In genomic region chr18:24630346-24630880, GRCh38 we compare ENCODE assay signal across 19 cellular contexts.
"Had no signal": no experiment of that assay in that cellular context is flagged by ENCODE, and none has a peak within 500 bp of the region (broad histone marks: within the 10 kb centered on the region; RNA-seq: fewer than 3 reads in every experiment).

No MANE protein-coding gene starts in this region.

- H3K4me1 ChIP-seq: parathyroid adenoma, uterus had no signal

- H3K4me1 Mint-ChIP-seq: activated CD4-positive, alpha-beta memory T cell treated with anti-CD3 and anti-CD28 coated beads, Interleukin-2, amount 10 ng/mL, durations not matched to agents 7 days and 5 days; naive B cell; stimulated activated memory B cell treated with anti-CD40 and anti-IgM and Interleukin-4, amounts not matched to agents 10 μg/mL and 1 μg/mL and 100 μg/mL, for 72 hours had no signal

- H3K4me3 ChIP-seq: tibial artery, uterus had no signal

- H3K27ac Mint-ChIP-seq: activated CD4-positive, alpha-beta memory T cell treated with anti-CD3 and anti-CD28 coated beads, Interleukin-2, amount 10 ng/mL, durations not matched to agents 7 days and 5 days; activated naive CD4-positive, alpha-beta T cell treated with anti-CD3 and anti-CD28 coated beads, Interleukin-2, amount 50 U/mL, for 72 hours; naive B cell; stimulated activated memory B cell treated with anti-CD40 and anti-IgM and Interleukin-4, amounts not matched to agents 10 μg/mL and 1 μg/mL and 100 μg/mL, for 72 hours had no signal

- H3K27me3 ChIP-seq: tibial artery, uterus had no signal

- H3K9me3 Mint-ChIP-seq: activated CD4-positive, alpha-beta memory T cell treated with anti-CD3 and anti-CD28 coated beads, Interleukin-2, amount 10 ng/mL, durations not matched to agents 7 days and 5 days; activated naive CD4-positive, alpha-beta T cell treated with anti-CD3 and anti-CD28 coated beads, Interleukin-2, amount 50 U/mL, for 72 hours; naive B cell; stimulated activated memory B cell treated with anti-CD40 and anti-IgM and Interleukin-4, amounts not matched to agents 10 μg/mL and 1 μg/mL and 100 μg/mL, for 72 hours had no signal

- H3K36me3 ChIP-seq: left ventricle myocardium inferior, tibial artery, uterus had no signal

- H3K79me2 ChIP-seq: parathyroid adenoma had no signal

- ATAC-seq: activated naive CD4-positive, alpha-beta T cell treated with anti-CD3 and anti-CD28 coated beads, Interleukin-2, amount 50 U/mL, for 72 hours; stimulated activated memory B cell treated with anti-CD40 and anti-IgM and Interleukin-4, amounts not matched to agents 10 μg/mL and 1 μg/mL and 100 μg/mL, for 72 hours had no signal

- H3K4me3 Mint-ChIP-seq: activated CD4-positive, alpha-beta memory T cell treated with anti-CD3 and anti-CD28 coated beads, Interleukin-2, amount 10 ng/mL, durations not matched to agents 7 days and 5 days; naive B cell; stimulated activated memory B cell treated with anti-CD40 and anti-IgM and Interleukin-4, amounts not matched to agents 10 μg/mL and 1 μg/mL and 100 μg/mL, for 72 hours had no signal

- H3K27ac ChIP-seq: left ventricle myocardium inferior, parathyroid adenoma, tibial artery, uterus had no signal

- H2AFZ ChIP-seq: parathyroid adenoma had no signal

- H3K36me3 Mint-ChIP-seq: activated naive CD4-positive, alpha-beta T cell treated with anti-CD3 and anti-CD28 coated beads, Interleukin-2, amount 50 U/mL, for 72 hours; naive B cell; stimulated activated memory B cell treated with anti-CD40 and anti-IgM and Interleukin-4, amounts not matched to agents 10 μg/mL and 1 μg/mL and 100 μg/mL, for 72 hours had no signal

- DNase-seq: activated CD4-positive, alpha-beta memory T cell treated with anti-CD3 and anti-CD28 coated beads, Interleukin-2, amount 10 ng/mL, durations not matched to agents 7 days and 5 days; activated CD4-positive, alpha-beta T cell treated with anti-CD3 and anti-CD28 coated beads for 1 hour; activated CD8-positive, alpha-beta memory T cell treated with anti-CD3 and anti-CD28 coated beads, Interleukin-2, amount 50 U/mL, for 4 hours; activated gamma-delta T cell; activated T-cell treated with anti-CD3 and anti-CD28 coated beads, Interleukin-2, amount 50 U/mL, for 48 hours; central memory CD4-positive, alpha-beta T cell; effector CD8-positive, alpha-beta T cell; foreskin fibroblast; hippocampal formation; kidney; left ventricle myocardium inferior; naive B cell; stimulated activated CD4-positive, alpha-beta T cell treated with anti-CD3 and anti-CD28 coated beads, Interleukin-2, amount 100 ng/mL, for 48 hours; T1000; tibial artery; uterus had no signal
